Comparison of ENCODE assay signal across 8 cellular contexts in genomic region chr11:60905551-60906113, GRCh38.
DNase-seq lines count a peak whose midpoint lies in the region; ATAC-seq lines count a peak whose summit lies in the region.

No MANE protein-coding gene starts in this region.

- peaks cover 32% of the 10 kb centered on the region for H3K4me1 Mint-ChIP-seq in activated naive CD4-positive, alpha-beta T cell treated with anti-CD3 and anti-CD28 coated beads, Interleukin-2, amount 50 U/mL, for 24 hours

- DNase-seq in COR-L47 (lab: John Stamatoyannopoulos, UW), result peak; percentile 29
- peak; percentile 25 for DNase-seq in KBM-7

- peak overlapping the region; percentile 95 for H3K27ac Mint-ChIP-seq in activated naive CD4-positive, alpha-beta T cell treated with anti-CD3 and anti-CD28 coated beads, Interleukin-2, amount 50 U/mL, for 24 hours

- peak overlapping the region; percentile 74 for H3K4me3 ChIP-seq in iPS-11a (ENCODE audit: low read depth, low read length)
- H3K4me3 ChIP-seq in skin epidermis, result peak overlapping the region; percentile 66 to 100 (median 95)

- peaks cover 3% of the 10 kb centered on the region for H3K36me3 Mint-ChIP-seq in activated naive CD4-positive, alpha-beta T cell treated with anti-CD3 and anti-CD28 coated beads, Interleukin-2, amount 50 U/mL, for 24 hours

- in situ Hi-C loops in KBM-7 (cut with MboI; ENCODE audit: low pct_unique_long_range_greater_than_20kb, low sequenced_read_pairs), result no loop called here

- ATAC-seq in GM21786 (IDR thresholded peaks at IDR 0.05; ENCODE audit: unreplicated experiment) (no peak), HG03520 (IDR thresholded peaks at IDR 0.05; ENCODE audit: unreplicated experiment) (no peak), HG03442 (IDR thresholded peaks at IDR 0.05; ENCODE audit: unreplicated experiment) (no peak)

- no peaks in the 10 kb centered on the region for H3K9me3 Mint-ChIP-seq in activated naive CD4-positive, alpha-beta T cell treated with anti-CD3 and anti-CD28 coated beads, Interleukin-2, amount 50 U/mL, for 24 hours

- peak overlapping the region; percentile 97 for H3K4me3 Mint-ChIP-seq in activated naive CD4-positive, alpha-beta T cell treated with anti-CD3 and anti-CD28 coated beads, Interleukin-2, amount 50 U/mL, for 24 hours

- no peaks in the 10 kb centered on the region for H3K27me3 Mint-ChIP-seq in activated naive CD4-positive, alpha-beta T cell treated with anti-CD3 and anti-CD28 coated beads, Interleukin-2, amount 50 U/mL, for 24 hours

- peak overlapping the region; percentile 83 to 98 (median 94) for H3K27ac ChIP-seq in skin epidermis
